In genomic region chr4:47465008-47465407, GRCh38 we compare ENCODE assay signal across 10 cellular contexts. TPM values are rescaled to one million over a fixed set of nuclear protein-coding genes. Genes with fewer than 3 reads are reported as not detected.
A peak's percentile ranks its signal among the peaks of the same experiment; 100 is the strongest.
DNase-seq lines count a peak whose midpoint lies in the region; ATAC-seq and TF ChIP-seq lines count a peak whose summit lies in the region.
"Had no signal": no experiment of that assay in that cellular context is flagged by ENCODE, and none has a peak within 500 bp of the region (broad histone marks: within the 10 kb centered on the region; RNA-seq: fewer than 3 reads in every experiment).

No MANE protein-coding gene starts in this region.

- peaks cover 0 to 30% (median 4%) of the 10 kb centered on the region in 12 donors for H3K4me1 ChIP-seq in heart left ventricle
- H3K4me1 ChIP-seq in Caco-2: peaks cover 23% of the 10 kb centered on the region

- 78 to 95% (median 86%) methylated on average over 2 of the region's 2 CpGs for WGBS in heart left ventricle, 4 donors

- H3K4me3 ChIP-seq in heart left ventricle (no peak overlapping the region), Caco-2 (ENCODE audit: low read depth, low read length) (no peak overlapping the region)

- no peak overlapping the region for H3K4me3 Mint-ChIP-seq in activated T-cell treated with anti-CD3 and anti-CD28 coated beads, Interleukin-2, amount 50 U/mL, for 24 hours
- no peak overlapping the region for H3K4me3 Mint-ChIP-seq in Caco-2 (ENCODE audit: unreplicated experiment)

- H3K27me3 ChIP-seq in heart left ventricle (no peaks in the 10 kb centered on the region), Caco-2 (replicated peaks; ENCODE audit: control insufficient read depth, insufficient read depth, low read length) (no peaks in the 10 kb centered on the region)

- in situ Hi-C loops in GM13977 (cut with MboI; ENCODE audit: low pct_unique_long_range_greater_than_20kb, low sequenced_read_pairs, unreplicated experiment): loop anchor here (25.0 kb wide), 1 partner anchor 97 kb away; no protein-coding TSS in a partner anchor

- ATAC-seq in GM21423 (IDR thresholded peaks at IDR 0.05; ENCODE audit: unreplicated experiment) (peak; percentile 26), HG03460 (IDR thresholded peaks at IDR 0.05; ENCODE audit: unreplicated experiment) (peak; percentile 29), heart left ventricle (no peak)

- no TSS peak for BruUV-seq in Caco-2 (replicated peaks; lab: Mats Ljungman, UMichigan)

- no peaks in the 10 kb centered on the region for H3K9me3 Mint-ChIP-seq in activated T-cell treated with anti-CD3 and anti-CD28 coated beads, Interleukin-2, amount 50 U/mL, for 24 hours
- no peaks in the 10 kb centered on the region for H3K9me3 Mint-ChIP-seq in Caco-2 (ENCODE audit: unreplicated experiment)
- H3K9me3 Mint-ChIP-seq: CD8-positive, alpha-beta memory T cell had no signal

- H3K27ac Mint-ChIP-seq in activated T-cell treated with anti-CD3 and anti-CD28 coated beads, Interleukin-2, amount 50 U/mL, for 24 hours: no peak overlapping the region
- H3K27ac Mint-ChIP-seq in Caco-2 (ENCODE audit: unreplicated experiment): no peak overlapping the region

- no peaks in the 10 kb centered on the region for H3K27me3 Mint-ChIP-seq in activated T-cell treated with anti-CD3 and anti-CD28 coated beads, Interleukin-2, amount 50 U/mL, for 24 hours
- H3K27me3 Mint-ChIP-seq in Caco-2 (ENCODE audit: insufficient read depth, unreplicated experiment): no peaks in the 10 kb centered on the region
- H3K27me3 Mint-ChIP-seq: CD8-positive, alpha-beta memory T cell had no signal

- peaks cover 8% of the 10 kb centered on the region for H3K36me3 Mint-ChIP-seq in activated T-cell treated with anti-CD3 and anti-CD28 coated beads, Interleukin-2, amount 50 U/mL, for 24 hours (ENCODE audit: low read depth)
- H3K36me3 Mint-ChIP-seq in Caco-2 (ENCODE audit: insufficient read depth, unreplicated experiment): peaks cover 7% of the 10 kb centered on the region

- CTCF ChIA-PET in Caco-2 (lab: Charles Lee): no interaction called here

- peaks cover 30% of the 10 kb centered on the region for H3K4me1 Mint-ChIP-seq in activated T-cell treated with anti-CD3 and anti-CD28 coated beads, Interleukin-2, amount 50 U/mL, for 24 hours (ENCODE audit: low read depth)
- peaks cover 26% of the 10 kb centered on the region for H3K4me1 Mint-ChIP-seq in Caco-2 (ENCODE audit: low read depth, unreplicated experiment)

- DNase-seq in GM13977 (ENCODE audit: low spot score): peak; percentile 55
- DNase-seq in amniotic epithelial cell (ENCODE audit: low read depth): peak; percentile 44
- no peak for DNase-seq in activated T-cell treated with anti-CD3 and anti-CD28 coated beads, Interleukin-2, amount 50 U/mL, for 24 hours
- DNase-seq in heart left ventricle: no peak
- DNase-seq in islet precursor cell: no peak
- no peak for DNase-seq in Caco-2
- DNase-seq: CD8-positive, alpha-beta memory T cell; kidney had no signal

- TF ChIP-seq POLR2A in heart left ventricle (IDR thresholded peaks at IDR 0.05): no peak

- TF ChIP-seq CTCF in GM13977 (IDR thresholded peaks at IDR 0.05; ENCODE audit: extremely low read depth, insufficient read depth, missing control alignments) (no peak), heart left ventricle (IDR thresholded peaks at IDR 0.05) (no peak), Caco-2 (IDR thresholded peaks at IDR 0.05; ENCODE audit: insufficient read depth in 1 of 2, low read depth in 1 of 2, low read length in 1 of 2, severe bottlenecking in 1 of 2, unreplicated experiment in 1 of 2) (no peak)

- POLR2A ChIA-PET in Caco-2 (lab: Charles Lee): no interaction called here

- H3K9me3 ChIP-seq in heart left ventricle (no peaks in the 10 kb centered on the region), Caco-2 (no peaks in the 10 kb centered on the region)

- intact Hi-C loops in heart left ventricle (cut with DNase I) (loop anchor here in 2 of 10 donors (10.0 kb wide), 1 partner anchor 100 kb away; no protein-coding TSS in a partner anchor), Caco-2 (cut with micrococcal nuclease; ENCODE audit: unreplicated experiment) (no loop called here)

- no peak overlapping the region for H3K27ac ChIP-seq in heart left ventricle

- H3K36me3 ChIP-seq in heart left ventricle: peaks cover 0 to 2% (median 0%) of the 10 kb centered on the region in 9 donors
- no peaks in the 10 kb centered on the region for H3K36me3 ChIP-seq in Caco-2 (ENCODE audit: control insufficient read depth, insufficient read depth, low read length)

RNA-seq across cellular contexts. Expression of gene COMMD8, which starts 1.5 kb away (rescaled TPM):
- 10 to 100 TPM in 8 of 9 donors, 1 to 10 TPM in 1; 4.6 to 22.3 (median 18.4) TPM for total RNA-seq in heart left ventricle
- polyA plus RNA-seq in heart left ventricle: 10 to 100 TPM; 13.7 to 27.9 TPM
- total RNA-seq in Caco-2 (2022): 34.9 and 38.8 TPM in 2 replicates

RNA-seq across cellular contexts. Expression of gene ATP10D, which starts 20.1 kb away (rescaled TPM):
- 10 to 100 TPM in 2 of 9 donors, 1 to 10 TPM in 7; 5.4 to 22.1 (median 8.1) TPM for total RNA-seq in heart left ventricle
- polyA plus RNA-seq in heart left ventricle: 1 to 10 TPM; 2.2 to 4.2 TPM
- total RNA-seq in Caco-2 (2022): 44.5 and 50.9 TPM in 2 replicates

Comparison
In these comparisons a context has a peak if more than half of its experiments do, and no peak if none do; other contexts are left out.
1. DNase-seq: peak in GM13977 (single experiment) and amniotic epithelial cell (single experiment); none in activated T-cell treated with anti-CD3 and anti-CD28 coated beads, Interleukin-2, amount 50 U/mL, for 24 hours (single experiment), heart left ventricle (0 of 5), islet precursor cell (single experiment) and Caco-2 (0 of 2).
2. ATAC-seq: peak in GM21423 (single experiment) and HG03460 (single experiment); none in heart left ventricle (0 of 4).